ENCODE assay signal across 17 cellular contexts in genomic region chr17:17532991-17533390, GRCh38. TPM values are rescaled to one million over a fixed set of nuclear protein-coding genes. Genes with fewer than 3 reads are reported as not detected.
DNase-seq lines count a peak whose midpoint lies in the region; ATAC-seq, FAIRE-seq and TF ChIP-seq lines count a peak whose summit lies in the region.
"Had no signal": no experiment of that assay in that cellular context is flagged by ENCODE, and none has a peak within 500 bp of the region (broad histone marks: within the 10 kb centered on the region; RNA-seq: fewer than 3 reads in every experiment).

No MANE protein-coding gene starts in this region.

- H3K14ac ChIP-seq in H1 (ENCODE audit: insufficient read length): no peak overlapping the region

- H3K56ac ChIP-seq in H1 (replicated peaks; ENCODE audit: insufficient read length, low read depth, low read length): no peak overlapping the region

- no peak overlapping the region for H4K8ac ChIP-seq in H1 (ENCODE audit: extremely low read depth, insufficient read depth, low read length)

- no peaks in the 10 kb centered on the region; the same call in 1 of the 2 replicates for H3K79me1 ChIP-seq in H1 (ENCODE audit: low read depth, low read length)

- intact Hi-C loops in gastrocnemius medialis (cut with DNase I; ENCODE audit: low total_unique reads) (no loop called here), esophagus squamous epithelium (cut with DNase I) (no loop called here), left colon (cut with DNase I, micrococcal nuclease) (no loop called here), body of pancreas (cut with DNase I) (no loop called here)

- no peak overlapping the region for H4K5ac ChIP-seq in H1 (ENCODE audit: insufficient read length, low read depth, low read length)

- H3K23ac ChIP-seq in H1 (ENCODE audit: insufficient read length): no peak overlapping the region

- no peak overlapping the region for H2BK120ac ChIP-seq in H1 (replicated peaks; ENCODE audit: low read depth, low read length)

- H3K27ac ChIP-seq in H1 (ENCODE audit: low read depth, low read length): no peak overlapping the region
- peak overlapping the region; percentile 17 to 92 (median 86) for H3K27ac ChIP-seq in gastrocnemius medialis
- H3K27ac ChIP-seq in esophagus squamous epithelium: no peak overlapping the region
- no peak overlapping the region for H3K27ac ChIP-seq in body of pancreas

- CTCF ChIA-PET in H1 (lab: Charles Lee; ENCODE audit: partially characterized antibody): interaction anchor here (1.2 kb wide), 1 partner anchor 176 kb away, joined by 3 read pairs; no protein-coding TSS in a partner anchor

- H2BK20ac ChIP-seq in H1 (ENCODE audit: low read length): no peak overlapping the region

- in situ Hi-C loops in gastrocnemius medialis (cut with MboI; ENCODE audit: low sequenced_read_pairs in 4 of 4): no loop called here

- TF ChIP-seq CTCF in H1 (IDR thresholded peaks at IDR 0.05; ENCODE audit: control extremely low read depth in 1 of 3, insufficient read depth in 1 of 3, low read depth in 1 of 3, low read length in 3 of 3) (no peak), gastrocnemius medialis (IDR thresholded peaks at IDR 0.05 in 4 of 5, conservative IDR thresholded peaks at IDR 0.05 in 1 of 5) (no peak), esophagus squamous epithelium (IDR thresholded peaks at IDR 0.05) (no peak), body of pancreas (IDR thresholded peaks at IDR 0.05) (no peak)

- H2AK5ac ChIP-seq in H1 (ENCODE audit: low read depth, low read length): 0 out of 2 replicates have a peak overlapping the region, but pooled peaks have one; percentile 24

- H3K18ac ChIP-seq in H1 (ENCODE audit: extremely low read depth, low read length): no peak overlapping the region; the same call in 1 of the 2 replicates

- H3K4me2 ChIP-seq in H1 (ENCODE audit: insufficient read depth in 1 of 2, low read depth in 2 of 2, low read length in 2 of 2): no peak overlapping the region

- H3K4ac ChIP-seq in H1 (replicated peaks; ENCODE audit: insufficient read length, low read depth, low read length): no peak overlapping the region

- H3K27me3 ChIP-seq in H1 (replicated peaks in 1 of 4; ENCODE audit: control insufficient read depth in 3 of 4, extremely low read depth in 1 of 4, insufficient read depth in 3 of 4, low read length in 3 of 4) (no peaks in the 10 kb centered on the region), gastrocnemius medialis (no peaks in the 10 kb centered on the region), esophagus squamous epithelium (no peaks in the 10 kb centered on the region), body of pancreas (no peaks in the 10 kb centered on the region)
- H3K27me3 ChIP-seq: BE2C had no signal

- no peak overlapping the region for H2BK5ac ChIP-seq in H1 (ENCODE audit: low read depth, low read length)

- H3K9me3 ChIP-seq in H1 (ENCODE audit: insufficient read depth in 2 of 2, low read depth in 1 of 2, low read length in 1 of 2) (no peaks in the 10 kb centered on the region), gastrocnemius medialis (no peaks in the 10 kb centered on the region), esophagus squamous epithelium (no peaks in the 10 kb centered on the region), body of pancreas (no peaks in the 10 kb centered on the region)
- H3K9me3 ChIP-seq: BE2C had no signal

- ATAC-seq in gastrocnemius medialis (no peak), left colon (no peak), body of pancreas (no peak)

- H3K9ac ChIP-seq in H1 (replicated peaks in 1 of 4; ENCODE audit: extremely low read depth in 1 of 4, low read depth in 3 of 4, low read length in 3 of 4): no peak overlapping the region

- H4K20me1 ChIP-seq in H1 (replicated peaks in 1 of 2; ENCODE audit: control insufficient read depth in 1 of 2, insufficient read depth in 2 of 2, low read length in 2 of 2): no peaks in the 10 kb centered on the region

- WGBS in H1 (ENCODE audit: extremely low coverage in 1 of 2, insufficient coverage in 1 of 2, insufficient read length in 1 of 2, insufficient replicate concordance in 2 of 2, low coverage in 1 of 2, low lambda C conversion rate in 2 of 2, missing lambda C conversion rate in 1 of 2), 2 experiments: 81% methylated on average over 1 of the region's 1 CpG; no CpG with 5 or more reads in 1 of the 2 experiments
- 79% methylated on average over 1 of the region's 1 CpG for WGBS in esophagus squamous epithelium, 2 donors
- 83 to 87% methylated on average over 1 of the region's 1 CpG for WGBS in body of pancreas, 2 donors

- TF ChIP-seq RAD21 in H1 (IDR thresholded peaks at IDR 0.05 in 1 of 2, conservative IDR thresholded peaks at IDR 0.05 in 1 of 2; ENCODE audit: low read depth in 2 of 2, low read length in 2 of 2): no peak

- FAIRE-seq in GM12891 (lab: Jason Lieb, UNC) (no peak), H1 (lab: Jason Lieb, UNC) (no peak)
- FAIRE-seq: A204.1 had no signal

- H3K4me1 ChIP-seq in H1 (replicated peaks in 1 of 4; ENCODE audit: control insufficient read depth in 3 of 4, insufficient read depth in 4 of 4, low read length in 3 of 4): no peaks in the 10 kb centered on the region; a peak in 1 of 7 replicates
- H3K4me1 ChIP-seq in gastrocnemius medialis: peaks cover 27 to 35% of the 10 kb centered on the region in 2 donors
- peaks cover 0 to 4% (median 0%) of the 10 kb centered on the region in 3 donors for H3K4me1 ChIP-seq in esophagus squamous epithelium
- peaks cover 48% of the 10 kb centered on the region for H3K4me1 ChIP-seq in body of pancreas

- DNase-seq in GM12891 (ENCODE audit: insufficient read length, low spot score) (no peak), MV-4-11 (lab: John Stamatoyannopoulos, UW) (peak; percentile 38), H1 (ENCODE audit: low read depth in 1 of 2, low spot score in 2 of 2) (no peak), gastrocnemius medialis (no peak), esophagus squamous epithelium (lab: John Stamatoyannopoulos, UW) (no peak), left colon (no peak), body of pancreas (no peak)
- DNase-seq: BE2C; CD4-positive, alpha-beta memory T cell; COR-L47; DND-41; GDM1; HCEC 1CT; HFFc6 had no signal

- no peak overlapping the region for H2AFZ ChIP-seq in H1 (ENCODE audit: low read length)

- TF ChIP-seq POLR2A in GM12891 (IDR thresholded peaks at IDR 0.05; ENCODE audit: low read depth, low read length): no peak
- no peak for TF ChIP-seq POLR2A in H1 (IDR thresholded peaks at IDR 0.05; ENCODE audit: control extremely low read depth in 1 of 2, low read depth in 2 of 2, low read length in 2 of 2)
- no peak for TF ChIP-seq POLR2A in gastrocnemius medialis (IDR thresholded peaks at IDR 0.05)
- TF ChIP-seq POLR2A in esophagus squamous epithelium (IDR thresholded peaks at IDR 0.05): no peak
- no peak for TF ChIP-seq POLR2A in body of pancreas (IDR thresholded peaks at IDR 0.05)

- H3K36me3 ChIP-seq in H1 (ENCODE audit: control insufficient read depth in 2 of 4, insufficient read depth in 4 of 4, low read length in 3 of 4): no peaks in the 10 kb centered on the region
- no peaks in the 10 kb centered on the region for H3K36me3 ChIP-seq in gastrocnemius medialis
- H3K36me3 ChIP-seq in esophagus squamous epithelium: no peaks in the 10 kb centered on the region
- no peaks in the 10 kb centered on the region for H3K36me3 ChIP-seq in body of pancreas (replicated peaks in 1 of 2; ENCODE audit: insufficient read depth in 1 of 2, low read depth in 2 of 2)
- H3K36me3 ChIP-seq: BE2C had no signal

- H3K4me3 ChIP-seq in H1 (ENCODE audit: extremely low read depth in 1 of 4, insufficient read depth in 2 of 4, low read depth in 3 of 4, low read length in 4 of 4): no peak overlapping the region
- H3K4me3 ChIP-seq in gastrocnemius medialis: no peak overlapping the region
- H3K4me3 ChIP-seq in esophagus squamous epithelium: no peak overlapping the region
- no peak overlapping the region for H3K4me3 ChIP-seq in body of pancreas

- no peak overlapping the region for H2BK15ac ChIP-seq in H1 (ENCODE audit: low read length)

- no peak overlapping the region for H2BK12ac ChIP-seq in H1 (ENCODE audit: low read depth, low read length)

- TF ChIP-seq EP300 in H1 (IDR thresholded peaks at IDR 0.05; ENCODE audit: borderline replicate concordance in 1 of 2, low read depth in 2 of 2, low read length in 2 of 2): no peak

- no peak overlapping the region for H4K91ac ChIP-seq in H1 (replicated peaks; ENCODE audit: insufficient read length, low read length)

- H3K23me2 ChIP-seq in H1 (ENCODE audit: low read depth, low read length): no peaks in the 10 kb centered on the region

- POLR2A ChIA-PET in H1 (lab: Charles Lee; ENCODE audit: partially characterized antibody): interaction anchor here (1.3 kb wide), 1 partner anchor 10 kb away, joined by 3 read pairs; no protein-coding TSS in a partner anchor

- no peaks in the 10 kb centered on the region for H3K79me2 ChIP-seq in H1 (ENCODE audit: control insufficient read depth in 1 of 2, insufficient read depth in 2 of 2, low read length in 2 of 2)

RNA-seq across cellular contexts. Expression of gene RASD1, which starts 36.8 kb away (rescaled TPM):
- 0.08 TPM for polyA plus RNA-seq in GM12891 (2012; ENCODE audit: low read depth, missing spikeins)
- 1.8 and 2.6 TPM in 2 replicates for total RNA-seq in H1 (2021; fragmentation: NEBNext Ultra II Directional; extraction: Animal tissue kit (Norgen Biotek cat#: 25700))
- 2.3 and 2.9 TPM in 2 replicates for polyA plus RNA-seq in H1 (2011; rRNA removed)
- 2.4 TPM for polyA plus RNA-seq in H1 (2011; cell fraction: cytosol; rRNA removed)
- polyA plus RNA-seq in H1 (2011; cell fraction: nucleus; rRNA removed): 5.4 TPM
- polyA plus RNA-seq in H1 (2012, experiment 1 of 2): 0.72 to 2.7 TPM (median 2.0 TPM) in 4 replicates
- 2.0 TPM for polyA plus RNA-seq in H1 (2012, experiment 2 of 2)
- 1.5 TPM for polyA plus RNA-seq in H1 (2013, experiment 1 of 2)
- polyA plus RNA-seq in H1 (2013, experiment 2 of 2): 1.5 TPM
- polyA minus RNA-seq in H1 (2011; rRNA and poly(A)+ RNA removed): 1.9 and 2.1 TPM in 2 replicates
- polyA minus RNA-seq in H1 (2011; cell fraction: cytosol; rRNA and poly(A)+ RNA removed): 1.9 TPM
- polyA minus RNA-seq in H1 (2011; cell fraction: nucleus; rRNA and poly(A)+ RNA removed): 15.3 TPM
- total RNA-seq in gastrocnemius medialis (100 to 1,000 TPM in 2 of 4 donors, 10 to 100 TPM in 2; 61.3 to 264 (median 102) TPM), esophagus squamous epithelium (1 to 10 TPM; 1.1 to 8.4 (median 4.3) TPM), left colon (10 to 100 TPM; 20.9 to 24.6 TPM), body of pancreas (10 to 100 TPM; 17.6 to 58.0 TPM)
- total RNA-seq: H4, HT1080 had no signal

RNA-seq across cellular contexts. Expression of gene MED9, which starts 56.2 kb away (rescaled TPM):
- polyA plus RNA-seq in GM12891 (2012; ENCODE audit: low read depth, missing spikeins): 10.4 TPM
- 15.8 and 16.9 TPM in 2 replicates for total RNA-seq in H1 (2021; fragmentation: NEBNext Ultra II Directional; extraction: Animal tissue kit (Norgen Biotek cat#: 25700))
- polyA plus RNA-seq in H1 (2011; rRNA removed): 19.7 and 22.1 TPM in 2 replicates
- polyA plus RNA-seq in H1 (2011; cell fraction: cytosol; rRNA removed): 22.5 TPM
- 17.7 TPM for polyA plus RNA-seq in H1 (2011; cell fraction: nucleus; rRNA removed)
- 11.9 to 16.0 TPM (median 14.9 TPM) in 4 replicates for polyA plus RNA-seq in H1 (2012, experiment 1 of 2)
- polyA plus RNA-seq in H1 (2012, experiment 2 of 2): 19.9 TPM
- 12.0 TPM for polyA plus RNA-seq in H1 (2013, experiment 1 of 2)
- 11.1 TPM for polyA plus RNA-seq in H1 (2013, experiment 2 of 2)
- polyA minus RNA-seq in H1 (2011; rRNA and poly(A)+ RNA removed): 14.9 and 21.8 TPM in 2 replicates
- 10.3 TPM for polyA minus RNA-seq in H1 (2011; cell fraction: cytosol; rRNA and poly(A)+ RNA removed)
- 30.3 TPM for polyA minus RNA-seq in H1 (2011; cell fraction: nucleus; rRNA and poly(A)+ RNA removed)
- total RNA-seq in gastrocnemius medialis: 10 to 100 TPM; 20.4 to 33.7 (median 27.7) TPM
- total RNA-seq in esophagus squamous epithelium: 10 to 100 TPM in 3 of 4 donors, 1 to 10 TPM in 1; 5.8 to 15.4 (median 12.2) TPM
- 10 to 100 TPM; 19.5 to 20.4 TPM for total RNA-seq in left colon
- 1 to 10 TPM; 4.9 to 7.8 TPM for total RNA-seq in body of pancreas

RNA-seq across cellular contexts. Expression of gene PEMT, which starts 58.5 kb away (rescaled TPM):
- 12.4 TPM for polyA plus RNA-seq in GM12891 (2012; ENCODE audit: low read depth, missing spikeins)
- 40.1 and 42.0 TPM in 2 replicates for total RNA-seq in H1 (2021; fragmentation: NEBNext Ultra II Directional; extraction: Animal tissue kit (Norgen Biotek cat#: 25700))
- 118 and 128 TPM in 2 replicates for polyA plus RNA-seq in H1 (2011; rRNA removed)
- polyA plus RNA-seq in H1 (2011; cell fraction: cytosol; rRNA removed): 63.0 TPM
- polyA plus RNA-seq in H1 (2011; cell fraction: nucleus; rRNA removed): 77.1 TPM
- polyA plus RNA-seq in H1 (2012, experiment 1 of 2): 28.5 to 79.6 TPM (median 53.6 TPM) in 4 replicates
- 79.6 TPM for polyA plus RNA-seq in H1 (2012, experiment 2 of 2)
- 41.7 TPM for polyA plus RNA-seq in H1 (2013, experiment 1 of 2)
- 47.0 TPM for polyA plus RNA-seq in H1 (2013, experiment 2 of 2)
- 22.2 and 23.0 TPM in 2 replicates for polyA minus RNA-seq in H1 (2011; rRNA and poly(A)+ RNA removed)
- polyA minus RNA-seq in H1 (2011; cell fraction: cytosol; rRNA and poly(A)+ RNA removed): 18.1 TPM
- 13.7 TPM for polyA minus RNA-seq in H1 (2011; cell fraction: nucleus; rRNA and poly(A)+ RNA removed)
- 10 to 100 TPM; 32.8 to 48.2 (median 34.2) TPM for total RNA-seq in gastrocnemius medialis
- total RNA-seq in esophagus squamous epithelium: 10 to 100 TPM; 24.6 to 32.2 (median 28.2) TPM
- 10 to 100 TPM; 13.8 to 18.6 TPM for total RNA-seq in left colon
- total RNA-seq in body of pancreas: 10 to 100 TPM; 23.4 to 27.8 TPM

Comparison
In these comparisons a context has a peak if more than half of its experiments do, and no peak if none do; other contexts are left out.
1. H3K27ac ChIP-seq: peak in gastrocnemius medialis (4 of 4); none in H1 (single experiment), esophagus squamous epithelium (0 of 4) and body of pancreas (0 of 4).